8 cellular contexts compared by ENCODE assay signal in genomic region chr2:172674034-172674967, GRCh38.
DNase-seq lines count a peak whose midpoint lies in the region; ATAC-seq and FAIRE-seq lines count a peak whose summit lies in the region.

No MANE protein-coding gene starts in this region.

- H3K27ac ChIP-seq in small intestine (ENCODE audit: low read depth in 1 of 2, low read length in 1 of 2), result no peak overlapping the region

- H3K4me1 ChIP-seq in small intestine (ENCODE audit: control insufficient read depth in 2 of 2, insufficient read depth in 1 of 2, low read depth in 1 of 2, low read length in 1 of 2), result no peaks in the 10 kb centered on the region

- H3K4me3 ChIP-seq in small intestine (ENCODE audit: low read depth in 1 of 2, low read length in 2 of 2), result no peak overlapping the region

- H3K36me3 ChIP-seq in small intestine (ENCODE audit: control insufficient read depth in 2 of 2, insufficient read depth in 2 of 2, low read length in 2 of 2), result no peaks in the 10 kb centered on the region

- WGBS in small intestine, 3 donors, result 61 to 75% (median 63%) methylated on average over 39 of the region's 39 CpGs

- no peak for FAIRE-seq in small intestine (lab: Jason Lieb, UNC)

- peak; percentile 9 for DNase-seq in GM19240 (ENCODE audit: insufficient read length, low spot score)
- DNase-seq in activated CD8-positive, alpha-beta memory T cell treated with anti-CD3 and anti-CD28 coated beads for 1 hour (ENCODE audit: extremely low read depth in 1 of 2, low read depth in 1 of 2), result peak; percentile 6 to 9
- DNase-seq in germinal center (ENCODE audit: low spot score), result peak; percentile 46
- peak; percentile 37 for DNase-seq in small intestine
- no peak for DNase-seq in DMS153 treated with DMSO at 0.1 percent for 48 hours (lab: John Stamatoyannopoulos, UW; ENCODE audit: unreplicated experiment)

- ATAC-seq in HG03139 (IDR thresholded peaks at IDR 0.05; ENCODE audit: unreplicated experiment) (no peak), GM19455 (IDR thresholded peaks at IDR 0.05; ENCODE audit: unreplicated experiment) (no peak), HG03175 (IDR thresholded peaks at IDR 0.05; ENCODE audit: unreplicated experiment) (no peak)

- H3K27me3 ChIP-seq in small intestine (ENCODE audit: control insufficient read depth in 2 of 2, insufficient read depth in 2 of 2, low read length in 2 of 2), result peaks cover 0 to 6% of the 10 kb centered on the region in 2 donors

- H3K9me3 ChIP-seq in small intestine (ENCODE audit: control insufficient read depth, low read depth), result no peaks in the 10 kb centered on the region
